Comparison of ENCODE assay signal across 1 cellular context in genomic region chr1:93174638-93175037, GRCh38.
TF ChIP-seq lines count a peak whose summit lies in the region.

No MANE protein-coding gene starts in this region.

TF ChIP-seq in K562, 482 proteins besides CTCF, POLR2A, EP300 and RAD21:
- TF ChIP-seq RBM25 (IDR thresholded peaks at IDR 0.05; ENCODE audit: low read depth, low read length, severe bottlenecking) (peak; percentile 43), RBFOX2 (IDR thresholded peaks at IDR 0.05; ENCODE audit: low read depth, low read length) (peak; percentile 17; the same call in 1 of the 2 replicates), ZNF146 (CRISPR knock-in tag; IDR thresholded peaks at IDR 0.05; ENCODE audit: unreplicated experiment) (peak; percentile 82)
